8 cellular contexts compared by ENCODE assay signal in genomic region chr18:67217551-67218166, GRCh38.
DNase-seq lines count a peak whose midpoint lies in the region; ATAC-seq and TF ChIP-seq lines count a peak whose summit lies in the region.

No MANE protein-coding gene starts in this region.

- H3K36me3 ChIP-seq in A673 (ENCODE audit: insufficient read depth, low read length, poor library complexity, severe bottlenecking) (no peaks in the 10 kb centered on the region), liver (ENCODE audit: control insufficient read depth in 4 of 4, insufficient read depth in 3 of 4, low read depth in 1 of 4, low read length in 3 of 4) (no peaks in the 10 kb centered on the region)

- no peak for TF ChIP-seq POLR2A in GM18505 (IDR thresholded peaks at IDR 0.05; ENCODE audit: borderline replicate concordance, extremely low read depth, insufficient read depth, insufficient read length)

- H3K4me3 ChIP-seq in A673 (ENCODE audit: low read depth, low read length, poor library complexity, severe bottlenecking): no peak overlapping the region
- no peak overlapping the region for H3K4me3 ChIP-seq in liver (ENCODE audit: low read depth in 1 of 3, low read length in 3 of 3)

- H3K9me3 ChIP-seq in A673 (ENCODE audit: low read depth, low read length, poor library complexity, severe bottlenecking): no peaks in the 10 kb centered on the region
- no peaks in the 10 kb centered on the region for H3K9me3 ChIP-seq in liver (ENCODE audit: control insufficient read depth in 4 of 4, low read length in 3 of 4)

- CTCF ChIA-PET in A673 (lab: Charles Lee): no interaction called here

- POLR2A ChIA-PET in A673 (lab: Charles Lee; ENCODE audit: low non-redundant PET): no interaction called here

- TF ChIP-seq CTCF in A673 (conservative IDR thresholded peaks at IDR 0.05; ENCODE audit: low read depth, low read length) (peak; percentile 73), liver (IDR thresholded peaks at IDR 0.05; ENCODE audit: low read depth, low read length, missing input control) (peak; percentile 88)

- intact Hi-C loops in A673 (cut with micrococcal nuclease; ENCODE audit: unreplicated experiment): loop anchor here (1.0 to 10.0 kb wide), 7 partner anchors 300 to 1627 kb away; partner anchors contain the start of gene DSEL

- peaks cover 16% of the 10 kb centered on the region for H3K4me1 ChIP-seq in A673 (ENCODE audit: insufficient read depth, low read length, poor library complexity, severe bottlenecking)
- H3K4me1 ChIP-seq in liver (ENCODE audit: control insufficient read depth in 4 of 4, insufficient read depth in 4 of 4, low read length in 3 of 4): no peaks in the 10 kb centered on the region

- H3K27me3 ChIP-seq in A673 (replicated peaks; ENCODE audit: insufficient read depth, low read depth, low read length, poor library complexity) (no peaks in the 10 kb centered on the region), liver (ENCODE audit: control insufficient read depth in 4 of 4, insufficient read depth in 4 of 4, low read length in 3 of 4) (no peaks in the 10 kb centered on the region)

- H3K27ac ChIP-seq in A673 (ENCODE audit: low read depth, low read length, poor library complexity, severe bottlenecking): no peak overlapping the region
- H3K27ac ChIP-seq in liver (ENCODE audit: low read depth in 1 of 2, low read length in 2 of 2): no peak overlapping the region

- DNase-seq in A673 (ENCODE audit: low spot score) (peak; percentile 77), NCI-H2171 treated with DMSO at 0.1 percent for 48 hours (lab: John Stamatoyannopoulos, UW) (peak; percentile 58), cerebellar cortex (ENCODE audit: low spot score) (peak; percentile 82)
- DNase-seq in activated CD4-positive, CD25-positive, alpha-beta regulatory T cell treated with anti-CD3 and anti-CD28 coated beads, Interleukin-2, amount 50 U/mL, for 72 hours: peak; percentile 35
- DNase-seq in stimulated activated CD4-positive, alpha-beta T cell treated with anti-CD3 and anti-CD28 coated beads, TNF-alpha, amount 100 ng/mL, for 4 hours (ENCODE audit: low read depth in 3 of 3): peak in 2 of 3 experiments; percentile 2 to 27

- no peak overlapping the region for H3K9ac ChIP-seq in liver (ENCODE audit: low read depth in 1 of 2, low read length in 2 of 2)

- peak; percentile 94 for TF ChIP-seq RAD21 in liver (IDR thresholded peaks at IDR 0.05)

- BruUV-seq in A673 (replicated peaks; lab: Mats Ljungman, UMichigan): no TSS peak

- WGBS in liver: 3% methylated on average over 7 of the region's 7 CpGs

- ATAC-seq in GM18505 (IDR thresholded peaks at IDR 0.05; ENCODE audit: unreplicated experiment) (peak; percentile 91), HG02973 (IDR thresholded peaks at IDR 0.05; ENCODE audit: unreplicated experiment) (peak; percentile 92)

TF ChIP-seq in liver, 16 proteins besides CTCF, POLR2A, EP300 and RAD21:
- TF ChIP-seq FOXA1 (IDR thresholded peaks at IDR 0.05): no peak
- TF ChIP-seq SP1 (IDR thresholded peaks at IDR 0.05): no peak
- no peak for TF ChIP-seq NR2F2 (IDR thresholded peaks at IDR 0.05)
- TF ChIP-seq, protein P1, sequence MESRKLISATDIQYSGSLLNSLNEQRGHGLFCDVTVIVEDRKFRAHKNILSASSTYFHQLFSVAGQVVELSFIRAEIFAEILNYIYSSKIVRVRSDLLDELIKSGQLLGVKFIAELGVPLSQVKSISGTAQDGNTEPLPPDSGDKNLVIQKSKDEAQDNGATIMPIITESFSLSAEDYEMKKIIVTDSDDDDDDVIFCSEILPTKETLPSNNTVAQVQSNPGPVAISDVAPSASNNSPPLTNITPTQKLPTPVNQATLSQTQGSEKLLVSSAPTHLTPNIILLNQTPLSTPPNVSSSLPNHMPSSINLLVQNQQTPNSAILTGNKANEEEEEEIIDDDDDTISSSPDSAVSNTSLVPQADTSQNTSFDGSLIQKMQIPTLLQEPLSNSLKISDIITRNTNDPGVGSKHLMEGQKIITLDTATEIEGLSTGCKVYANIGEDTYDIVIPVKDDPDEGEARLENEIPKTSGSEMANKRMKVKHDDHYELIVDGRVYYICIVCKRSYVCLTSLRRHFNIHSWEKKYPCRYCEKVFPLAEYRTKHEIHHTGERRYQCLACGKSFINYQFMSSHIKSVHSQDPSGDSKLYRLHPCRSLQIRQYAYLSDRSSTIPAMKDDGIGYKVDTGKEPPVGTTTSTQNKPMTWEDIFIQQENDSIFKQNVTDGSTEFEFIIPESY (IDR thresholded peaks at IDR 0.05): no peak
- TF ChIP-seq, protein P2, sequence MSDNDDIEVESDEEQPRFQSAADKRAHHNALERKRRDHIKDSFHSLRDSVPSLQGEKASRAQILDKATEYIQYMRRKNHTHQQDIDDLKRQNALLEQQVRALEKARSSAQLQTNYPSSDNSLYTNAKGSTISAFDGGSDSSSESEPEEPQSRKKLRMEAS (IDR thresholded peaks at IDR 0.05): no peak
- TF ChIP-seq JUND (IDR thresholded peaks at IDR 0.05): no peak
- TF ChIP-seq YY1 (IDR thresholded peaks at IDR 0.05): no peak
- no peak for TF ChIP-seq RXRA (IDR thresholded peaks at IDR 0.05)
- no peak for TF ChIP-seq GABPA (IDR thresholded peaks at IDR 0.05 in 1 of 2, conservative IDR thresholded peaks at IDR 0.05 in 1 of 2)
TF ChIP-seq in liver: peak in this region for 0.

Comparison
In these comparisons a context has a peak if more than half of its experiments do, and no peak if none do; other contexts are left out.
1. DNase-seq: peak in every context shown above with its lines; median percentile 82 in cerebellar cortex; 77 in A673; 58 in NCI-H2171 treated with DMSO at 0.1 percent for 48 hours; 35 in activated CD4-positive, CD25-positive, alpha-beta regulatory T cell treated with anti-CD3 and anti-CD28 coated beads, Interleukin-2, amount 50 U/mL, for 72 hours; 14 in stimulated activated CD4-positive, alpha-beta T cell treated with anti-CD3 and anti-CD28 coated beads, TNF-alpha, amount 100 ng/mL, for 4 hours.